In the genomic region with DNA sequence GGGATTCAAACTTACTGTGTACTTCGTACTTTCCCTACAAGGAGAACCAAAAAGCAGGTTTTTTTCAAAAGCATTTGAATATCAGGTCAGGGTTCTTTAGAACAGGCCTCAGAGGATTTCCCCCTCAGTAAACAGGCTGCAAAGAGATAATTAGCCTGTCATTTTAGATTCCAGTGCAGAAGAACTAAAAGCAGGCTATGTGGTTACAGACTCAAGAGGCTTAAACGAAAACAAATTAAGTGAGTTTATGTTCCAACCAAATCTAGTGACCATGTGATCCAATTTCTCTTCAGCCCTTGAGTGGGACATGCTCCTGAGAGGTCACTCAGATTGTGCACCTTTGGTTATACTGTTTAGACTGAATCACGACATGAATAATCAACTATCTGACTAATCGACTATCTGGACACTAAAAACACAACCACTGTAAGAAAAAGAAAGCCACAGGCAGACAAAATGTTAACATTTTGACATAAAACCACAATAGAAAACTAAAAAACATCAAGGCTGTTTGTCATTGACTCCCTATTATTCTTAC, we compare ENCODE assay signal across 8 cellular contexts. TPM values are rescaled to one million over a fixed set of nuclear protein-coding genes. Genes with fewer than 3 reads are reported as not detected.
A peak's percentile ranks its signal among the peaks of the same experiment; 100 is the strongest.
DNase-seq lines count a peak whose midpoint lies in the region; ATAC-seq, FAIRE-seq and TF ChIP-seq lines count a peak whose summit lies in the region.

No MANE protein-coding gene starts in this region.

- H3K9me3 Mint-ChIP-seq in memory B cell: no peaks in the 10 kb centered on the region

- no peaks in the 10 kb centered on the region for H3K27me3 ChIP-seq in MG63

- H3K27ac ChIP-seq in kidney (ENCODE audit: low read depth in 2 of 2, low read length in 2 of 2): no peak overlapping the region

- no peak for FAIRE-seq in kidney (lab: Jason Lieb, UNC)

- H3K4me1 Mint-ChIP-seq in memory B cell: peaks cover 40% of the 10 kb centered on the region

- H3K9ac ChIP-seq in kidney (ENCODE audit: low read length in 2 of 2): no peak overlapping the region

- peak; percentile 79 for DNase-seq in GM12865 (ENCODE audit: low read depth)
- peak; percentile 56 for DNase-seq in NOMO-1 treated with DMSO at 0.1 percent for 48 hours (lab: John Stamatoyannopoulos, UW; ENCODE audit: unreplicated experiment)
- peak; percentile 18 to 53 for DNase-seq in memory B cell (ENCODE audit: low spot score in 2 of 2)
- DNase-seq in activated naive CD4-positive, alpha-beta T cell (lab: John Stamatoyannopoulos, UW): no peak
- no peak for DNase-seq in kidney
- DNase-seq in MG63: no peak
- DNase-seq in iPS-NIHi11 (ENCODE audit: low spot score): no peak

- H3K4me1 ChIP-seq in kidney (ENCODE audit: control insufficient read depth in 1 of 2, insufficient read depth in 1 of 2, low read depth in 1 of 2, low read length in 2 of 2): peaks cover 0 to 7% of the 10 kb centered on the region in 2 donors

- intact Hi-C loops in kidney (cut with DNase I): no loop called here

- H3K9me3 ChIP-seq in kidney (ENCODE audit: control insufficient read depth in 1 of 2, low read length in 2 of 2) (no peaks in the 10 kb centered on the region), MG63 (no peaks in the 10 kb centered on the region)

- no peaks in the 10 kb centered on the region for H3K36me3 ChIP-seq in kidney (ENCODE audit: control insufficient read depth in 1 of 2, insufficient read depth in 2 of 2, low read length in 2 of 2)
- H3K36me3 ChIP-seq in MG63: no peaks in the 10 kb centered on the region

- no peak overlapping the region for H3K27ac Mint-ChIP-seq in memory B cell

- H3K4me3 Mint-ChIP-seq in memory B cell: peak overlapping the region; percentile 70

- H3K4me3 ChIP-seq in GM12865 (ENCODE audit: low read depth, low read length) (peak overlapping the region; percentile 57), kidney (ENCODE audit: low read length in 2 of 2) (no peak overlapping the region), MG63 (no peak overlapping the region)

- peaks cover 7% of the 10 kb centered on the region for H3K36me3 Mint-ChIP-seq in memory B cell

- ATAC-seq in GM21576 (IDR thresholded peaks at IDR 0.05; ENCODE audit: unreplicated experiment) (peak; percentile 31), memory B cell (ENCODE audit: low read depth) (peak; percentile 61)

- TF ChIP-seq CTCF in GM12865 (IDR thresholded peaks at IDR 0.05; ENCODE audit: insufficient read depth, low read depth, low read length, missing control alignments) (no peak), kidney (IDR thresholded peaks at IDR 0.05; ENCODE audit: borderline replicate concordance, extremely low read depth, insufficient read depth) (no peak)

- H3K27me3 Mint-ChIP-seq in memory B cell: no peaks in the 10 kb centered on the region

RNA-seq across cellular contexts. Expression of a gene that starts 4.5 kb away (rescaled TPM):
- 17.1 TPM for total RNA-seq in kidney
- polyA plus RNA-seq in kidney (ENCODE audit: insufficient read depth, low read depth, low replicate concordance): 6.7 TPM
- 2.4 and 2.5 TPM in 2 replicates for total RNA-seq in MG63 (2014; rRNA removed; shearing (Covaris generic); ENCODE audit: low replicate concordance)

RNA-seq across cellular contexts. Expression of a gene that starts 4.8 kb away (rescaled TPM):
- total RNA-seq in kidney: 6.2 TPM
- polyA plus RNA-seq in kidney (ENCODE audit: insufficient read depth, low read depth, low replicate concordance): 1.8 TPM
- 0.30 TPM in 1 of 2 replicates, not detected in the other for total RNA-seq in MG63 (2014; rRNA removed; shearing (Covaris generic); ENCODE audit: low replicate concordance)

RNA-seq across cellular contexts. Expression of a gene that starts 51.0 kb away (rescaled TPM):
- total RNA-seq in kidney: 0.57 TPM
- polyA plus RNA-seq in kidney (ENCODE audit: insufficient read depth, low read depth, low replicate concordance): 0.28 TPM
- not detected in 2 replicates for total RNA-seq in MG63 (2014; rRNA removed; shearing (Covaris generic); ENCODE audit: low replicate concordance)

RNA-seq across cellular contexts. Expression of a gene that starts 51.5 kb away (rescaled TPM):
- total RNA-seq in kidney: 17.0 TPM
- 64.7 TPM for polyA plus RNA-seq in kidney (ENCODE audit: insufficient read depth, low read depth, low replicate concordance)
- total RNA-seq in MG63 (2014; rRNA removed; shearing (Covaris generic); ENCODE audit: low replicate concordance): 27.4 and 33.2 TPM in 2 replicates

RNA-seq across cellular contexts. Expression of a gene that starts 51.7 kb away (rescaled TPM):
- total RNA-seq in kidney: 34.7 TPM
- 18.2 TPM for polyA plus RNA-seq in kidney (ENCODE audit: insufficient read depth, low read depth, low replicate concordance)
- total RNA-seq in MG63 (2014; rRNA removed; shearing (Covaris generic); ENCODE audit: low replicate concordance): 11.5 and 43.4 TPM in 2 replicates

Comparison
In these comparisons a context has a peak if more than half of its experiments do, and no peak if none do; other contexts are left out.
1. DNase-seq: peak in GM12865 (single experiment), NOMO-1 treated with DMSO at 0.1 percent for 48 hours (single experiment) and memory B cell (2 of 2); none in activated naive CD4-positive, alpha-beta T cell (0 of 4), kidney (single experiment), MG63 (single experiment) and iPS-NIHi11 (single experiment).